ENCODE assay signal across 10 cellular contexts in the genomic region with DNA sequence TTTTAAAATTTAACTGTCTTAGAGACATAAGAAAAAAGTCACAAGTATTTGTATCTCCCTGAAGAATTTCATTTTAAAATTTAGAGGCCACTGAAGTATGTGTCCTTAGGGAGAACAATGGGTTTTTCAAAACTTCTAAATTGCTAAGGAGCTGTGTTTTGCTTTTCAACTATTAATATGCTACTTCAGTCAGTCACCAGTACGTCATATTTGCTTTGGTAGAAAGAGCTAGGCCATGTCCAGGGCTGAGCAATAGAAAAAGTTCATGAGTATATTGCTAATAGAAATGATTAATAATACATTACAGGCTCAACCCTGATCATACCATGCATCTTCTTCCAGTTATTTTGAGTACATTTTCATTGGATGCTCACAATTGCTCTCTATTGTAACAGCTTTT. TPM values are rescaled to one million over a fixed set of nuclear protein-coding genes. Genes with fewer than 3 reads are reported as not detected.
DNase-seq lines count a peak whose midpoint lies in the region; ATAC-seq and TF ChIP-seq lines count a peak whose summit lies in the region.
"Had no signal": no experiment of that assay in that cellular context is flagged by ENCODE, and none has a peak within 500 bp of the region (broad histone marks: within the 10 kb centered on the region; RNA-seq: fewer than 3 reads in every experiment).

No MANE protein-coding gene starts in this region.

- CTCF ChIA-PET in AG04449 (lab: Yijun Ruan, JAX): interaction anchor here (1.8 to 8.2 kb wide), 4 partner anchors 10 to 193 kb away, joined by 5 to 43 read pairs (median 10); no protein-coding TSS in a partner anchor

- no peaks in the 10 kb centered on the region for H3K9me3 Mint-ChIP-seq in progenitor cell of endocrine pancreas (ENCODE audit: low read depth)
- H3K9me3 Mint-ChIP-seq in CD14-positive monocyte: peaks cover 0 to 6% (median 0%) of the 10 kb centered on the region in 7 donors
- no peaks in the 10 kb centered on the region for H3K9me3 Mint-ChIP-seq in stimulated activated memory B cell treated with anti-CD40 and anti-IgM and Interleukin-4, amounts not matched to agents 10 μg/mL and 1 μg/mL and 100 μg/mL, for 72 hours
- no peaks in the 10 kb centered on the region for H3K9me3 Mint-ChIP-seq in natural killer cell
- H3K9me3 Mint-ChIP-seq: activated T-cell treated with anti-CD3 and anti-CD28 coated beads, Interleukin-2, amount 50 U/mL, for 4 hours had no signal

- H3K36me3 Mint-ChIP-seq in progenitor cell of endocrine pancreas (ENCODE audit: insufficient read depth): no peaks in the 10 kb centered on the region
- H3K36me3 Mint-ChIP-seq in CD14-positive monocyte: no peaks in the 10 kb centered on the region
- no peaks in the 10 kb centered on the region for H3K36me3 Mint-ChIP-seq in stimulated activated memory B cell treated with anti-CD40 and anti-IgM and Interleukin-4, amounts not matched to agents 10 μg/mL and 1 μg/mL and 100 μg/mL, for 72 hours
- peaks cover 7% of the 10 kb centered on the region for H3K36me3 Mint-ChIP-seq in natural killer cell

- H3K27me3 ChIP-seq in fibroblast of lung (ENCODE audit: control insufficient read depth, insufficient read depth, low read length): no peaks in the 10 kb centered on the region

- no peaks in the 10 kb centered on the region for H3K9me3 ChIP-seq in fibroblast of lung (ENCODE audit: control insufficient read depth, insufficient read depth, low read depth, low read length)

- peak overlapping the region; percentile 88 for H3K4me3 Mint-ChIP-seq in progenitor cell of endocrine pancreas (ENCODE audit: low read depth)
- H3K4me3 Mint-ChIP-seq in CD14-positive monocyte: peak overlapping the region in 1 of 2 donors; percentile 91
- no peak overlapping the region for H3K4me3 Mint-ChIP-seq in stimulated activated memory B cell treated with anti-CD40 and anti-IgM and Interleukin-4, amounts not matched to agents 10 μg/mL and 1 μg/mL and 100 μg/mL, for 72 hours
- no peak overlapping the region for H3K4me3 Mint-ChIP-seq in natural killer cell

- H3K4me2 ChIP-seq in fibroblast of lung (ENCODE audit: extremely low read depth, insufficient read depth, low read length): peak overlapping the region; percentile 85

- peak overlapping the region; percentile 65; the same call in 1 of the 2 replicates for H3K4me3 ChIP-seq in AG04449 (ENCODE audit: low read depth, low read length)
- H3K4me3 ChIP-seq in WI38 (ENCODE audit: low read depth, low read length): peak overlapping the region; percentile 99
- peak overlapping the region in 2 of 4 experiments; percentile 47 to 70 for H3K4me3 ChIP-seq in fibroblast of lung (replicated peaks in 1 of 4; ENCODE audit: control extremely low read depth in 1 of 4, insufficient read depth in 1 of 4, low read depth in 3 of 4, low read length in 4 of 4)

- peaks cover 12% of the 10 kb centered on the region for H3K4me1 ChIP-seq in fibroblast of lung (ENCODE audit: control insufficient read depth, extremely low read depth, insufficient read depth, low read length)

- H2AFZ ChIP-seq in fibroblast of lung (ENCODE audit: low read length): no peak overlapping the region

- POLR2A ChIA-PET in AG04449 (lab: Yijun Ruan, JAX): interaction anchor here (1.0 to 1.9 kb wide), 2 partner anchors 26 to 31 kb away, joined by 3 to 4 read pairs; no protein-coding TSS in a partner anchor

- H3K79me2 ChIP-seq in fibroblast of lung (ENCODE audit: control insufficient read depth, insufficient read depth, low read length): peaks cover 35% of the 10 kb centered on the region

- H3K27ac Mint-ChIP-seq in progenitor cell of endocrine pancreas (peak overlapping the region; percentile 5), CD14-positive monocyte (no peak overlapping the region), natural killer cell (no peak overlapping the region)
- no peak overlapping the region for H3K27ac Mint-ChIP-seq in stimulated activated memory B cell treated with anti-CD40 and anti-IgM and Interleukin-4, amounts not matched to agents 10 μg/mL and 1 μg/mL and 100 μg/mL, for 72 hours

- H3K27ac ChIP-seq in fibroblast of lung (ENCODE audit: insufficient read depth, low read length): peak overlapping the region; percentile 98

- ATAC-seq in stimulated activated memory B cell treated with anti-CD40 and anti-IgM and Interleukin-4, amounts not matched to agents 10 μg/mL and 1 μg/mL and 100 μg/mL, for 72 hours: no peak
- no peak for ATAC-seq in natural killer cell

- H4K20me1 ChIP-seq in fibroblast of lung (ENCODE audit: control insufficient read depth, extremely low read depth, insufficient read depth, low read length): no peaks in the 10 kb centered on the region

- no peaks in the 10 kb centered on the region for H3K36me3 ChIP-seq in fibroblast of lung (ENCODE audit: control insufficient read depth, insufficient read depth, low read length)

- no peak for DNase-seq in AG04449 (ENCODE audit: low read depth, low spot score)
- DNase-seq in fibroblast of lung (ENCODE audit: low read depth in 2 of 2): no peak
- no peak for DNase-seq in progenitor cell of endocrine pancreas (ENCODE audit: low spot score, unreplicated experiment)
- DNase-seq in CD14-positive monocyte (ENCODE audit: low spot score): no peak
- DNase-seq in natural killer cell: no peak
- no peak for DNase-seq in stimulated activated CD4-positive, alpha-beta T cell treated with anti-CD3 and anti-CD28 coated beads, Interleukin-12 subunit alpha, Interleukin-12 subunit beta, amount 100 ng/mL, for 4 hours
- DNase-seq: activated T-cell treated with anti-CD3 and anti-CD28 coated beads, Interleukin-2, amount 50 U/mL, for 4 hours; MM.1S had no signal

- H3K4me1 Mint-ChIP-seq in progenitor cell of endocrine pancreas (ENCODE audit: low read depth) (peaks cover 40% of the 10 kb centered on the region), CD14-positive monocyte (peaks cover 17% of the 10 kb centered on the region), natural killer cell (peaks cover 0 to 5% of the 10 kb centered on the region in 2 donors)
- H3K4me1 Mint-ChIP-seq in stimulated activated memory B cell treated with anti-CD40 and anti-IgM and Interleukin-4, amounts not matched to agents 10 μg/mL and 1 μg/mL and 100 μg/mL, for 72 hours: peaks cover 21% of the 10 kb centered on the region

- H3K27me3 Mint-ChIP-seq in progenitor cell of endocrine pancreas (peaks cover 9% of the 10 kb centered on the region), CD14-positive monocyte (ENCODE audit: low read depth in 3 of 3) (peaks cover 24 to 40% (median 27%) of the 10 kb centered on the region in 3 donors), natural killer cell (ENCODE audit: low read depth in 2 of 2) (peaks cover 38 to 53% of the 10 kb centered on the region in 2 donors)
- peaks cover 51% of the 10 kb centered on the region for H3K27me3 Mint-ChIP-seq in stimulated activated memory B cell treated with anti-CD40 and anti-IgM and Interleukin-4, amounts not matched to agents 10 μg/mL and 1 μg/mL and 100 μg/mL, for 72 hours

- peak overlapping the region; percentile 21 for H3K9ac ChIP-seq in fibroblast of lung (ENCODE audit: insufficient read depth, low read length)

- intact Hi-C loops in CD14-positive monocyte (cut with micrococcal nuclease): no loop called here
- intact Hi-C loops in natural killer cell (cut with micrococcal nuclease): no loop called here

- TF ChIP-seq CTCF in AG04449 (IDR thresholded peaks at IDR 0.05; ENCODE audit: insufficient read depth, low read length, missing control alignments): no peak
- TF ChIP-seq CTCF in WI38 (IDR thresholded peaks at IDR 0.05; ENCODE audit: low read depth, low read length): no peak
- no peak for TF ChIP-seq CTCF in fibroblast of lung (conservative IDR thresholded peaks at IDR 0.05 in 1 of 2, IDR thresholded peaks at IDR 0.05 in 1 of 2; ENCODE audit: low read depth in 1 of 2, low read length in 2 of 2)
- no peak for TF ChIP-seq CTCF in progenitor cell of endocrine pancreas (IDR thresholded peaks at IDR 0.05; ENCODE audit: unreplicated experiment)
- TF ChIP-seq CTCF in CD14-positive monocyte (IDR thresholded peaks at IDR 0.05): no peak
- no peak for TF ChIP-seq CTCF in natural killer cell (IDR thresholded peaks at IDR 0.05)

RNA-seq across cellular contexts. Expression of a gene that starts 1.7 kb away (rescaled TPM):
- total RNA-seq in fibroblast of lung (11.0 and 37.8 TPM in 2 replicates), progenitor cell of endocrine pancreas (12.1 and 16.0 TPM in 2 replicates), natural killer cell (under 1 TPM in 1 of 3 donors, not detected in 2; 0.05 TPM)
- polyA plus RNA-seq in fibroblast of lung (71.4 and 77.6 TPM in 2 replicates), CD14-positive monocyte (not detected)
- polyA plus RNA-seq in fibroblast of lung (2012): 40.1 and 41.3 TPM in 2 replicates
- polyA minus RNA-seq in fibroblast of lung (ENCODE audit: low replicate concordance): 18.8 and 33.8 TPM in 2 replicates
- total RNA-seq: activated T-cell treated with anti-CD3 and anti-CD28 coated beads, Interleukin-2, amount 50 U/mL, for 4 hours had no signal

Comparison
In these comparisons a context has a peak if more than half of its experiments do, and no peak if none do; other contexts are left out.
1. RNA of a gene that starts 1.7 kb away (total RNA-seq): 11.0 to 37.8 TPM in fibroblast of lung and 12.1 to 16.0 TPM in progenitor cell of endocrine pancreas; 0.05 TPM in natural killer cell; every median in the first group is over 10 times any median in the second.